In the genomic region with DNA sequence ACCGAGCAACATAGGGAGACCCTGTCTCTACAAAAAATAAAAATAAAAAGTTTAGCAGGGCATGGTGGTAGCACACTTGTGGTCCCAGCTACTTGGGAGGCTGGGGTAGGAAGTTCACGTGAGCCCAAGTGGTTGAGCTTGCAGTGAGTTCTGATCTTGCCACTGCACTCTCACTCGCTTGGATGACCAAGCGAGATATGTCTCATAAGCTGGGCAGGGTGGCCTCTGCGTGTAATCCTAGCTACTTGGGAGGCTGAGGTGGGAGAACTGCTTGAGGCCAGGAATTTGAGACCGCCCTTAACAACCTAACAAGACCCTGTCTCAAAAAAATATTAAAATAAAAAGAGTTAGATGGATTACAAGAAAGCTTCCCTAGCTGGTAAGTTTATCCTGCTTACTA, we compare ENCODE assay signal across 21 cellular contexts. TPM values are rescaled to one million over a fixed set of nuclear protein-coding genes. Genes with fewer than 3 reads are reported as not detected.
DNase-seq lines count a peak whose midpoint lies in the region; ATAC-seq, FAIRE-seq and TF ChIP-seq lines count a peak whose summit lies in the region.
"Had no signal": no experiment of that assay in that cellular context is flagged by ENCODE, and none has a peak within 500 bp of the region (broad histone marks: within the 10 kb centered on the region; RNA-seq: fewer than 3 reads in every experiment).

No MANE protein-coding gene starts in this region.

- CTCF ChIA-PET in Calu3 (lab: Charles Lee), result interaction anchor here (1.3 kb wide), 1 partner anchor 22 kb away, joined by 3 read pairs; no protein-coding TSS in a partner anchor
- CTCF ChIA-PET in activated CD8-positive, alpha-beta memory T cell treated with anti-CD3 and anti-CD28 coated beads, Interleukin-2, amount 10 ng/mL, durations not matched to agents 7 days and 5 days (lab: Charles Lee), result no interaction called here

- no peak overlapping the region for H3K27ac ChIP-seq in neuronal stem cell (replicated peaks; ENCODE audit: low read length)
- no peak overlapping the region for H3K27ac ChIP-seq in Karpas-422 (ENCODE audit: low read length)
- H3K27ac ChIP-seq: psoas muscle had no signal

- no peak overlapping the region for H2BK15ac ChIP-seq in neuronal stem cell (ENCODE audit: low read length)

- no peak overlapping the region for H3K14ac ChIP-seq in neuronal stem cell (ENCODE audit: low read length)

- H3K9me3 ChIP-seq in neuronal stem cell (replicated peaks in 1 of 2; ENCODE audit: control insufficient read depth in 2 of 2, insufficient read depth in 1 of 2, low read depth in 1 of 2, low read length in 2 of 2), result peaks cover 0 to 4% of the 10 kb centered on the region in 2 donors
- no peaks in the 10 kb centered on the region for H3K9me3 ChIP-seq in Karpas-422 (ENCODE audit: low read length)
- H3K9me3 ChIP-seq: psoas muscle had no signal

- no peak overlapping the region for H3K4me3 ChIP-seq in neuronal stem cell (ENCODE audit: low read length in 2 of 2)
- H3K4me3 ChIP-seq in Karpas-422 (ENCODE audit: low read length), result no peak overlapping the region
- H3K4me3 ChIP-seq: lung, psoas muscle had no signal

- peaks cover 95% of the 10 kb centered on the region for H3K79me2 ChIP-seq in Karpas-422 (ENCODE audit: low read length)

- no peak overlapping the region for H2AK5ac ChIP-seq in neuronal stem cell (ENCODE audit: low read depth, low read length)

- DNase-seq in Calu3 (no peak), RCC 7860 (ENCODE audit: low spot score) (peak; percentile 40), neuronal stem cell (ENCODE audit: low spot score) (no peak), GM12891 (ENCODE audit: insufficient read length, low spot score) (no peak), Karpas-422 (no peak)
- DNase-seq in effector memory CD8-positive, alpha-beta T cell, result no peak
- no peak for DNase-seq in activated CD8-positive, alpha-beta memory T cell treated with anti-CD3 and anti-CD28 coated beads, Interleukin-2, amount 10 ng/mL, durations not matched to agents 7 days and 5 days
- DNase-seq: activated CD4-positive, alpha-beta T cell treated with anti-CD3 and anti-CD28 coated beads, Interleukin-2, amount 50 U/mL, for 1 hour; activated effector memory CD4-positive, alpha-beta T cell treated with Interleukin-2 at 50 U/mL for 16 hours; cerebellar nuclear complex; effector memory CD4-positive, alpha-beta T cell; GOT3; NCI-H1694 treated with DMSO at 0.1 percent for 48 hours; NCI-H2171 treated with DMSO at 0.1 percent for 48 hours; NCI-H524; psoas muscle; T-helper 9 cell had no signal

- H3K4me2 ChIP-seq in neuronal stem cell (ENCODE audit: insufficient read depth, low read length, poor library complexity, severe bottlenecking), result no peak overlapping the region
- H3K4me2 ChIP-seq in Karpas-422 (ENCODE audit: low read depth, low read length, poor library complexity, severe bottlenecking), result no peak overlapping the region

- H3K23ac ChIP-seq in neuronal stem cell (ENCODE audit: low read depth, low read length, poor library complexity), result peak overlapping the region; percentile 31

- no peak overlapping the region for H3K9ac ChIP-seq in neuronal stem cell (ENCODE audit: low read depth, low read length, poor library complexity)
- H3K9ac ChIP-seq in Karpas-422 (ENCODE audit: low read length), result no peak overlapping the region

- no peak overlapping the region for H3K18ac ChIP-seq in neuronal stem cell (ENCODE audit: low read length)

- H4K8ac ChIP-seq in neuronal stem cell (ENCODE audit: low read depth, low read length), result no peak overlapping the region

- intact Hi-C loops in Calu3 (cut with micrococcal nuclease; ENCODE audit: unreplicated experiment), result loop anchor here (5.0 kb wide), 1 partner anchor 47 kb away; no protein-coding TSS in a partner anchor

- H3K36me3 ChIP-seq in neuronal stem cell (replicated peaks in 1 of 2; ENCODE audit: control insufficient read depth in 2 of 2, insufficient read depth in 2 of 2, low read length in 2 of 2), result peaks cover 3 to 15% of the 10 kb centered on the region in 2 donors
- peaks cover 16% of the 10 kb centered on the region for H3K36me3 ChIP-seq in Karpas-422 (ENCODE audit: insufficient read depth, low read length)

- no peaks in the 10 kb centered on the region for H3K9me2 ChIP-seq in Karpas-422 (replicated peaks; ENCODE audit: insufficient read depth, low read length)

- H2BK12ac ChIP-seq in neuronal stem cell (ENCODE audit: low read length), result no peak overlapping the region

- BruUV-seq in Calu3 (replicated peaks; lab: Mats Ljungman, UMichigan), result no TSS peak

- no peaks in the 10 kb centered on the region for H4K20me1 ChIP-seq in Karpas-422 (ENCODE audit: insufficient read depth, low read depth, low read length)

- FAIRE-seq in RCC 7860 (lab: Jason Lieb, UNC) (peak; percentile 25), GM12891 (lab: Jason Lieb, UNC) (no peak)

- peaks cover 83% of the 10 kb centered on the region for H3K36me3 Mint-ChIP-seq in Calu3 (ENCODE audit: insufficient read depth, unreplicated experiment)
- peaks cover 20% of the 10 kb centered on the region for H3K36me3 Mint-ChIP-seq in effector memory CD8-positive, alpha-beta T cell (ENCODE audit: insufficient read depth)
- peaks cover 37% of the 10 kb centered on the region for H3K36me3 Mint-ChIP-seq in activated CD8-positive, alpha-beta memory T cell treated with anti-CD3 and anti-CD28 coated beads, Interleukin-2, amount 10 ng/mL, durations not matched to agents 7 days and 5 days

- no peak for ATAC-seq in effector memory CD8-positive, alpha-beta T cell (replicated peaks)
- no peak for ATAC-seq in GM21390 (IDR thresholded peaks at IDR 0.05; ENCODE audit: unreplicated experiment)
- ATAC-seq in activated CD8-positive, alpha-beta memory T cell treated with anti-CD3 and anti-CD28 coated beads, Interleukin-2, amount 10 ng/mL, durations not matched to agents 7 days and 5 days, result no peak

- no peak overlapping the region for H2BK5ac ChIP-seq in neuronal stem cell (ENCODE audit: low read length)

- no peaks in the 10 kb centered on the region for H3K9me3 Mint-ChIP-seq in Calu3 (ENCODE audit: low read depth, unreplicated experiment)
- H3K9me3 Mint-ChIP-seq in effector memory CD8-positive, alpha-beta T cell, result no peaks in the 10 kb centered on the region
- H3K9me3 Mint-ChIP-seq in activated CD8-positive, alpha-beta memory T cell treated with anti-CD3 and anti-CD28 coated beads, Interleukin-2, amount 10 ng/mL, durations not matched to agents 7 days and 5 days (ENCODE audit: low read depth), result no peaks in the 10 kb centered on the region

- no peak for TF ChIP-seq CTCF in Calu3 (IDR thresholded peaks at IDR 0.05; ENCODE audit: unreplicated experiment)

- H3K27ac Mint-ChIP-seq in Calu3 (ENCODE audit: unreplicated experiment), result peak overlapping the region; percentile 86
- peak overlapping the region; percentile 1 to 39 for H3K27ac Mint-ChIP-seq in effector memory CD8-positive, alpha-beta T cell
- no peak overlapping the region for H3K27ac Mint-ChIP-seq in activated CD8-positive, alpha-beta memory T cell treated with anti-CD3 and anti-CD28 coated beads, Interleukin-2, amount 10 ng/mL, durations not matched to agents 7 days and 5 days

- H3K79me1 ChIP-seq in neuronal stem cell (ENCODE audit: low read depth, low read length), result no peaks in the 10 kb centered on the region

- no peak overlapping the region for H3K4ac ChIP-seq in neuronal stem cell (ENCODE audit: low read length)

- WGBS in neuronal stem cell (ENCODE audit: extremely low coverage in 2 of 2, insufficient read length in 2 of 2, insufficient replicate concordance in 1 of 2), 2 donors, result no CpG with 5 or more reads among the region's 6 CpGs

- H2AFZ ChIP-seq in neuronal stem cell (ENCODE audit: low read length) (no peak overlapping the region), Karpas-422 (ENCODE audit: low read length) (no peak overlapping the region)

- H3K27me3 ChIP-seq in neuronal stem cell (ENCODE audit: control insufficient read depth in 3 of 3, insufficient read depth in 3 of 3, low read depth in 1 of 3, low read length in 3 of 3) (no peaks in the 10 kb centered on the region), Karpas-422 (ENCODE audit: low read length) (no peaks in the 10 kb centered on the region)

- H3K27me3 Mint-ChIP-seq in Calu3 (ENCODE audit: unreplicated experiment), result no peaks in the 10 kb centered on the region
- no peaks in the 10 kb centered on the region for H3K27me3 Mint-ChIP-seq in effector memory CD8-positive, alpha-beta T cell
- no peaks in the 10 kb centered on the region for H3K27me3 Mint-ChIP-seq in activated CD8-positive, alpha-beta memory T cell treated with anti-CD3 and anti-CD28 coated beads, Interleukin-2, amount 10 ng/mL, durations not matched to agents 7 days and 5 days
- H3K27me3 Mint-ChIP-seq: activated naive CD8-positive, alpha-beta T cell treated with anti-CD3 and anti-CD28 coated beads for 36 hours; CD4-positive, alpha-beta memory T cell had no signal

- H3K4me3 Mint-ChIP-seq in Calu3 (ENCODE audit: low read depth, unreplicated experiment), result no peak overlapping the region
- no peak overlapping the region for H3K4me3 Mint-ChIP-seq in effector memory CD8-positive, alpha-beta T cell
- H3K4me3 Mint-ChIP-seq in activated CD8-positive, alpha-beta memory T cell treated with anti-CD3 and anti-CD28 coated beads, Interleukin-2, amount 10 ng/mL, durations not matched to agents 7 days and 5 days, result no peak overlapping the region
- H3K4me3 Mint-ChIP-seq: activated naive CD8-positive, alpha-beta T cell treated with anti-CD3 and anti-CD28 coated beads for 36 hours; CD4-positive, alpha-beta memory T cell had no signal

- H3K4me1 ChIP-seq in neuronal stem cell (ENCODE audit: control insufficient read depth in 2 of 2, insufficient read depth in 1 of 2, low read depth in 1 of 2, low read length in 2 of 2), result no peaks in the 10 kb centered on the region
- H3K4me1 ChIP-seq in Karpas-422 (ENCODE audit: low read length), result peaks cover 14% of the 10 kb centered on the region

- no peak overlapping the region for H4K91ac ChIP-seq in neuronal stem cell (ENCODE audit: low read depth, low read length, poor library complexity)

- H2BK120ac ChIP-seq in neuronal stem cell (ENCODE audit: low read depth, low read length), result no peak overlapping the region

- TF ChIP-seq POLR2A in GM12891 (IDR thresholded peaks at IDR 0.05; ENCODE audit: low read depth, low read length), result no peak

- H3K4me1 Mint-ChIP-seq in Calu3 (ENCODE audit: low read depth, unreplicated experiment), result peaks cover 93% of the 10 kb centered on the region
- peaks cover 30 to 71% of the 10 kb centered on the region in 2 donors for H3K4me1 Mint-ChIP-seq in effector memory CD8-positive, alpha-beta T cell (ENCODE audit: low read depth in 2 of 2)
- peaks cover 39% of the 10 kb centered on the region for H3K4me1 Mint-ChIP-seq in activated CD8-positive, alpha-beta memory T cell treated with anti-CD3 and anti-CD28 coated beads, Interleukin-2, amount 10 ng/mL, durations not matched to agents 7 days and 5 days

TF ChIP-seq in GM12891, 5 proteins besides CTCF, POLR2A, EP300 and RAD21 (continues in another document):
- TF ChIP-seq POU2F2 (IDR thresholded peaks at IDR 0.05; ENCODE audit: low read depth, low read length), result no peak
- TF ChIP-seq TAF1 (IDR thresholded peaks at IDR 0.05; ENCODE audit: low read depth, low read length), result no peak

RNA-seq across cellular contexts. Expression of a gene that starts 32.5 kb away (rescaled TPM):
- 163 and 193 TPM in 2 replicates for total RNA-seq in Calu3 (2022)
- 33.3 TPM for polyA plus RNA-seq in neuronal stem cell (2013, experiment 1 of 2)
- 33.5 TPM for polyA plus RNA-seq in neuronal stem cell (2013, experiment 2 of 2)
- 10 to 100 TPM; 15.4 to 22.1 TPM for total RNA-seq in activated CD8-positive, alpha-beta memory T cell treated with anti-CD3 and anti-CD28 coated beads, Interleukin-2, amount 10 ng/mL, durations not matched to agents 7 days and 5 days
- polyA plus RNA-seq in GM12891 (2012; ENCODE audit: low read depth, missing spikeins), result 24.1 TPM
- total RNA-seq in Karpas-422 (2014; rRNA removed; shearing (Covaris generic); ENCODE audit: low replicate concordance), result 18.0 and 26.3 TPM in 2 replicates
